Comparison of ENCODE assay signal across 19 cellular contexts in the genomic region with DNA sequence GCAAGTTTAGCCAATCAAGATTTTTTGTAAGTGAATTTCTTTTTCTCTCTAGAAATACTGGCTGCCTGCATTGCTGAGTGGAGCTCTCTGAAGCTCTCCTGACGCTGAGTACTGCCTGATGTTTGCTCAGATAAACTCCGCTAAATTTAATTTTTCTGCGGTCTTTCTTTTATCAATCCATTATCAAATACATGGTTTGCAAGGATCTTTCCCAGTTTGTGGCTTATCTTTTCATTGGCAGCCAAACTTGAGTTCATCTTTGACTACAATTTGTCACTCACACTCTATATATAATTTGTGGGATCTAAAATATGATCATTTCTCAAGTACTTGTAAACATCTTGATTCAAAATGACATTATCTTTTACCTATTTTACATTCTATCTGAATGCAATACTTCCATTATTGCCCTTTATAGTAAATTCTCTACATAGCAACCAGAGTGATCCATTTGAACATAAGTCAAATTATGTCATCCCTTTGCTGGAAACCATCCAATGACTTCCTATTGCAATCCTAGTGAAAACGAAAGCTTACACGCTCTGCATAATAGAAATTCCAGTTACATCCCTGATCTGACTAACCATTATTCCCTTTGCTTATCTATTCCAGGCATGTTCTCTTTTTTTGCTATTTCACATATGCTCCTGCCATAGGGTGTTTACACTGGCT.
A peak's percentile ranks its signal among the peaks of the same experiment; 100 is the strongest.
DNase-seq lines count a peak whose midpoint lies in the region; ATAC-seq and TF ChIP-seq lines count a peak whose summit lies in the region.
"Had no signal": no experiment of that assay in that cellular context is flagged by ENCODE, and none has a peak within 500 bp of the region (broad histone marks: within the 10 kb centered on the region; RNA-seq: fewer than 3 reads in every experiment).

No MANE protein-coding gene starts in this region.

- H3K36me3 Mint-ChIP-seq in CD8-positive, alpha-beta memory T cell: no peaks in the 10 kb centered on the region
- H3K36me3 Mint-ChIP-seq: CD4-positive, CD25-positive, alpha-beta regulatory T cell; T-cell had no signal

- CTCF ChIA-PET in CD8-positive, alpha-beta memory T cell (lab: Charles Lee): no interaction called here

- no peak overlapping the region for H3K4me3 Mint-ChIP-seq in CD8-positive, alpha-beta memory T cell
- H3K4me3 Mint-ChIP-seq: CD4-positive, CD25-positive, alpha-beta regulatory T cell; HFFc6; T-cell had no signal

- peak overlapping the region; percentile 53 for H3K4me3 ChIP-seq in BE2C (ENCODE audit: low read depth, low read length)
- H3K4me3 ChIP-seq in CD8-positive, alpha-beta memory T cell (ENCODE audit: low read length): no peak overlapping the region
- H3K4me3 ChIP-seq: SJSA1 had no signal

- TF ChIP-seq CTCF in BE2C (IDR thresholded peaks at IDR 0.05; ENCODE audit: low read depth, low read length): no peak

- no peak overlapping the region for H3K27ac ChIP-seq in CD8-positive, alpha-beta memory T cell (ENCODE audit: low read depth, low read length)
- H3K27ac ChIP-seq: SJSA1 had no signal

- H3K27ac Mint-ChIP-seq in CD8-positive, alpha-beta memory T cell: no peak overlapping the region
- H3K27ac Mint-ChIP-seq: CD4-positive, CD25-positive, alpha-beta regulatory T cell; HFFc6; T-cell had no signal

- H3K27me3 ChIP-seq in BE2C: no peaks in the 10 kb centered on the region
- no peaks in the 10 kb centered on the region for H3K27me3 ChIP-seq in CD8-positive, alpha-beta memory T cell (ENCODE audit: insufficient read depth, low read length, poor library complexity, severe bottlenecking)
- H3K27me3 ChIP-seq: SJSA1 had no signal

- peaks cover 0 to 11% (median 2%) of the 10 kb centered on the region in 5 donors for H3K9me3 Mint-ChIP-seq in CD8-positive, alpha-beta memory T cell
- H3K9me3 Mint-ChIP-seq: T-cell had no signal

- H3K36me3 ChIP-seq in BE2C: no peaks in the 10 kb centered on the region
- no peaks in the 10 kb centered on the region for H3K36me3 ChIP-seq in CD8-positive, alpha-beta memory T cell (ENCODE audit: insufficient read depth, low read length)
- H3K36me3 ChIP-seq: SJSA1 had no signal

- DNase-seq in BE2C (no peak), Daoy (ENCODE audit: low read depth) (peak; percentile 17), NCI-H69 (lab: John Stamatoyannopoulos, UW) (peak; percentile 88), NOMO-1 treated with DMSO at 0.1 percent for 48 hours (lab: John Stamatoyannopoulos, UW; ENCODE audit: unreplicated experiment) (no peak)
- DNase-seq in CD8-positive, alpha-beta memory T cell: no peak
- no peak for DNase-seq in activated CD4-positive, alpha-beta T cell treated with anti-CD3 and anti-CD28 coated beads, Interleukin-2, amount 50 U/mL, for 48 hours
- DNase-seq: Calu3; CD4-positive, CD25-positive, alpha-beta regulatory T cell; HFFc6; IMR-90; Karpas-422; NCI-H1930; NCI-H524 treated with DMSO at 0.1 percent for 48 hours; RPMI8226; T-cell; T-helper 9 cell had no signal

- H3K4me1 ChIP-seq in BE2C: peaks cover 4% of the 10 kb centered on the region; the same call in 1 of the 2 replicates
- no peaks in the 10 kb centered on the region for H3K4me1 ChIP-seq in CD8-positive, alpha-beta memory T cell (ENCODE audit: insufficient read depth, low read length)
- H3K4me1 ChIP-seq: SJSA1 had no signal

- no peaks in the 10 kb centered on the region for H3K4me1 Mint-ChIP-seq in CD8-positive, alpha-beta memory T cell
- H3K4me1 Mint-ChIP-seq: CD4-positive, CD25-positive, alpha-beta regulatory T cell; T-cell had no signal

- no peaks in the 10 kb centered on the region for H3K27me3 Mint-ChIP-seq in CD8-positive, alpha-beta memory T cell
- H3K27me3 Mint-ChIP-seq: CD4-positive, CD25-positive, alpha-beta regulatory T cell; T-cell had no signal

- H3K9me3 ChIP-seq in BE2C: no peaks in the 10 kb centered on the region
- H3K9me3 ChIP-seq in CD8-positive, alpha-beta memory T cell (ENCODE audit: low read length): no peaks in the 10 kb centered on the region
- H3K9me3 ChIP-seq: SJSA1 had no signal

- no peak for ATAC-seq in SK-N-SH treated with all-trans-retinoic acid at 6 μM for 48 hours
- no peak for ATAC-seq in HG03432 (IDR thresholded peaks at IDR 0.05; ENCODE audit: unreplicated experiment)
- ATAC-seq: T-cell had no signal

- POLR2A ChIA-PET in CD8-positive, alpha-beta memory T cell (lab: Charles Lee): no interaction called here

TF ChIP-seq in SK-N-SH treated with all-trans-retinoic acid at 6 μM for 48 hours, 23 proteins besides CTCF, POLR2A, EP300 and RAD21 (continues in another document):
- peak; percentile 95 for TF ChIP-seq ISL1 (CRISPR knock-in tag; IDR thresholded peaks at IDR 0.05)
- no peak for TF ChIP-seq RARB (CRISPR knock-in tag; IDR thresholded peaks at IDR 0.05)
- TF ChIP-seq, protein P1, sequence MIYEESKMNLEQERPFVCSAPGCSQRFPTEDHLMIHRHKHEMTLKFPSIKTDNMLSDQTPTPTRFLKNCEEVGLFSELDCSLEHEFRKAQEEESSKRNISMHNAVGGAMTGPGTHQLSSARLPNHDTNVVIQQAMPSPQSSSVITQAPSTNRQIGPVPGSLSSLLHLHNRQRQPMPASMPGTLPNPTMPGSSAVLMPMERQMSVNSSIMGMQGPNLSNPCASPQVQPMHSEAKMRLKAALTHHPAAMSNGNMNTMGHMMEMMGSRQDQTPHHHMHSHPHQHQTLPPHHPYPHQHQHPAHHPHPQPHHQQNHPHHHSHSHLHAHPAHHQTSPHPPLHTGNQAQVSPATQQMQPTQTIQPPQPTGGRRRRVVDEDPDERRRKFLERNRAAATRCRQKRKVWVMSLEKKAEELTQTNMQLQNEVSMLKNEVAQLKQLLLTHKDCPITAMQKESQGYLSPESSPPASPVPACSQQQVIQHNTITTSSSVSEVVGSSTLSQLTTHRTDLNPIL (CRISPR knock-in tag; IDR thresholded peaks at IDR 0.05; ENCODE audit: low read depth): peak; percentile 56
- no peak for TF ChIP-seq ZC3H10 (CRISPR knock-in tag; IDR thresholded peaks at IDR 0.05)
- TF ChIP-seq ZFP30 (CRISPR knock-in tag; IDR thresholded peaks at IDR 0.05): no peak
- TF ChIP-seq CSDC2 (CRISPR knock-in tag; IDR thresholded peaks at IDR 0.05): no peak
- TF ChIP-seq ZNF565 (CRISPR knock-in tag; conservative IDR thresholded peaks at IDR 0.05; ENCODE audit: low read depth): no peak
- TF ChIP-seq TOX (CRISPR knock-in tag; IDR thresholded peaks at IDR 0.05; ENCODE audit: borderline replicate concordance): no peak
- no peak for TF ChIP-seq ZNF70 (CRISPR knock-in tag; IDR thresholded peaks at IDR 0.05)
- no peak for TF ChIP-seq GLIS3 (CRISPR knock-in tag; IDR thresholded peaks at IDR 0.05)
- TF ChIP-seq ZNF8 (CRISPR knock-in tag; IDR thresholded peaks at IDR 0.05): peak; percentile 35; the same call in 1 of the 2 replicates
- no peak for TF ChIP-seq PPARA (CRISPR knock-in tag; IDR thresholded peaks at IDR 0.05; ENCODE audit: borderline replicate concordance)
- TF ChIP-seq ESRRG (CRISPR knock-in tag; IDR thresholded peaks at IDR 0.05): no peak
- TF ChIP-seq, protein P2, sequence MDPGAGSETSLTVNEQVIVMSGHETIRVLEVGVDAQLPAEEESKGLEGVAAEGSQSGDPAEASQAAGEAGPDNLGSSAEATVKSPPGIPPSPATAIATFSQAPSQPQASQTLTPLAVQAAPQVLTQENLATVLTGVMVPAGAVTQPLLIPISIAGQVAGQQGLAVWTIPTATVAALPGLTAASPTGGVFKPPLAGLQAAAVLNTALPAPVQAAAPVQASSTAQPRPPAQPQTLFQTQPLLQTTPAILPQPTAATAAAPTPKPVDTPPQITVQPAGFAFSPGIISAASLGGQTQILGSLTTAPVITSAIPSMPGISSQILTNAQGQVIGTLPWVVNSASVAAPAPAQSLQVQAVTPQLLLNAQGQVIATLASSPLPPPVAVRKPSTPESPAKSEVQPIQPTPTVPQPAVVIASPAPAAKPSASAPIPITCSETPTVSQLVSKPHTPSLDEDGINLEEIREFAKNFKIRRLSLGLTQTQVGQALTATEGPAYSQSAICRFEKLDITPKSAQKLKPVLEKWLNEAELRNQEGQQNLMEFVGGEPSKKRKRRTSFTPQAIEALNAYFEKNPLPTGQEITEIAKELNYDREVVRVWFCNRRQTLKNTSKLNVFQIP (CRISPR knock-in tag; IDR thresholded peaks at IDR 0.05; ENCODE audit: borderline replicate concordance, low read depth): no peak
- TF ChIP-seq BACH2 (CRISPR knock-in tag; IDR thresholded peaks at IDR 0.05; ENCODE audit: borderline replicate concordance): no peak
- peak; percentile 79 for TF ChIP-seq TCF4 (CRISPR knock-in tag; IDR thresholded peaks at IDR 0.05; ENCODE audit: borderline replicate concordance)
- TF ChIP-seq, protein P3, sequence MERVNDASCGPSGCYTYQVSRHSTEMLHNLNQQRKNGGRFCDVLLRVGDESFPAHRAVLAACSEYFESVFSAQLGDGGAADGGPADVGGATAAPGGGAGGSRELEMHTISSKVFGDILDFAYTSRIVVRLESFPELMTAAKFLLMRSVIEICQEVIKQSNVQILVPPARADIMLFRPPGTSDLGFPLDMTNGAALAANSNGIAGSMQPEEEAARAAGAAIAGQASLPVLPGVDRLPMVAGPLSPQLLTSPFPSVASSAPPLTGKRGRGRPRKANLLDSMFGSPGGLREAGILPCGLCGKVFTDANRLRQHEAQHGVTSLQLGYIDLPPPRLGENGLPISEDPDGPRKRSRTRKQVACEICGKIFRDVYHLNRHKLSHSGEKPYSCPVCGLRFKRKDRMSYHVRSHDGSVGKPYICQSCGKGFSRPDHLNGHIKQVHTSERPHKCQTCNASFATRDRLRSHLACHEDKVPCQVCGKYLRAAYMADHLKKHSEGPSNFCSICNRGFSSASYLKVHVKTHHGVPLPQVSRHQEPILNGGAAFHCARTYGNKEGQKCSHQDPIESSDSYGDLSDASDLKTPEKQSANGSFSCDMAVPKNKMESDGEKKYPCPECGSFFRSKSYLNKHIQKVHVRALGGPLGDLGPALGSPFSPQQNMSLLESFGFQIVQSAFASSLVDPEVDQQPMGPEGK (CRISPR knock-in tag; IDR thresholded peaks at IDR 0.05; ENCODE audit: borderline replicate concordance): no peak

Comparison
In these comparisons a context has a peak if more than half of its experiments do, and no peak if none do; other contexts are left out.
1. DNase-seq: peak in Daoy (single experiment) and NCI-H69 (single experiment); none in BE2C (single experiment), NOMO-1 treated with DMSO at 0.1 percent for 48 hours (single experiment), CD8-positive, alpha-beta memory T cell (0 of 5) and activated CD4-positive, alpha-beta T cell treated with anti-CD3 and anti-CD28 coated beads, Interleukin-2, amount 50 U/mL, for 48 hours (0 of 2).